11 cellular contexts compared by ENCODE assay signal in genomic region chr19:9857920-9858746, GRCh38. TPM values are rescaled to one million over a fixed set of nuclear protein-coding genes. Genes with fewer than 3 reads are reported as not detected.
DNase-seq lines count a peak whose midpoint lies in the region; ATAC-seq and TF ChIP-seq lines count a peak whose summit lies in the region.
"Had no signal": no experiment of that assay in that cellular context is flagged by ENCODE, and none has a peak within 500 bp of the region (broad histone marks: within the 10 kb centered on the region; RNA-seq: fewer than 3 reads in every experiment).

No MANE protein-coding gene starts in this region.

- H3K27me3 ChIP-seq in CD4-positive, alpha-beta T cell (ENCODE audit: control insufficient read depth, insufficient read depth, low read length) = no peaks in the 10 kb centered on the region
- H3K27me3 ChIP-seq: right lobe of liver had no signal

- peaks cover 86% of the 10 kb centered on the region for H3K4me1 Mint-ChIP-seq in CD4-positive, alpha-beta T cell (ENCODE audit: low read depth)
- peaks cover 16% of the 10 kb centered on the region for H3K4me1 Mint-ChIP-seq in memory B cell

- no peaks in the 10 kb centered on the region for H3K36me3 ChIP-seq in KOPT-K1 (ENCODE audit: insufficient read depth, low read length)
- H3K36me3 ChIP-seq: right lobe of liver had no signal

- ATAC-seq in CD4-positive, alpha-beta T cell (ENCODE audit: poor library complexity) = peak; percentile 75
- ATAC-seq in memory B cell (ENCODE audit: low read depth) (peak; percentile 42), GM18511 (IDR thresholded peaks at IDR 0.05; ENCODE audit: unreplicated experiment) (no peak)

- TF ChIP-seq CTCF in CD4-positive, alpha-beta T cell (IDR thresholded peaks at IDR 0.05) = no peak

- H3K27me3 Mint-ChIP-seq in CD4-positive, alpha-beta T cell = no peaks in the 10 kb centered on the region
- H3K27me3 Mint-ChIP-seq in memory B cell = peaks cover 2% of the 10 kb centered on the region

- H3K9me3 Mint-ChIP-seq in CD4-positive, alpha-beta T cell = no peaks in the 10 kb centered on the region
- H3K9me3 Mint-ChIP-seq in memory B cell = peaks cover 2% of the 10 kb centered on the region

- H3K27ac Mint-ChIP-seq in CD4-positive, alpha-beta T cell = peak overlapping the region; percentile 83
- no peak overlapping the region for H3K27ac Mint-ChIP-seq in memory B cell

- peak overlapping the region; percentile 87 for H3K4me3 Mint-ChIP-seq in CD4-positive, alpha-beta T cell
- H3K4me3 Mint-ChIP-seq in memory B cell = no peak overlapping the region

- peak overlapping the region; percentile 84 for H3K27ac ChIP-seq in CD4-positive, alpha-beta T cell (ENCODE audit: low read depth, low read length)
- H3K27ac ChIP-seq in KOPT-K1 (ENCODE audit: low read depth, low read length, poor library complexity, severe bottlenecking) = peak overlapping the region; percentile 62
- H3K27ac ChIP-seq: right lobe of liver had no signal

- CTCF ChIA-PET in CD4-positive, alpha-beta T cell (lab: Charles Lee) = interaction anchor here (0.7 to 0.9 kb wide), 2 partner anchors 19 to 411 kb away, joined by 3 read pairs; no protein-coding TSS in a partner anchor

- DNase-seq in CD4-positive, alpha-beta T cell = peak in 5 of 10 experiments; percentile 7 to 24 (median 18)
- DNase-seq in activated T-cell treated with anti-CD3 and anti-CD28 coated beads, Interleukin-2, amount 50 U/mL, for 48 hours = peak; percentile 39 to 51
- no peak for DNase-seq in memory B cell (ENCODE audit: low spot score in 2 of 2)
- DNase-seq in NCI-H774 (lab: John Stamatoyannopoulos, UW) = no peak
- no peak for DNase-seq in NCI-H2107 (lab: John Stamatoyannopoulos, UW)
- no peak for DNase-seq in NCI-H1092 treated with DMSO at 0.1 percent for 48 hours (lab: John Stamatoyannopoulos, UW)
- DNase-seq: foreskin melanocyte, MM.1S, right lobe of liver had no signal

- H3K36me3 Mint-ChIP-seq in CD4-positive, alpha-beta T cell (ENCODE audit: low read depth) = peaks cover 39% of the 10 kb centered on the region
- peaks cover 4% of the 10 kb centered on the region for H3K36me3 Mint-ChIP-seq in memory B cell

- intact Hi-C loops in CD4-positive, alpha-beta T cell (cut with DNase I, micrococcal nuclease) = loop anchor here in 1 of 2 experiments (10.0 kb wide), 1 partner anchor 367 kb away; no protein-coding TSS in a partner anchor

- H3K9me3 ChIP-seq in CD4-positive, alpha-beta T cell (ENCODE audit: control insufficient read depth, low read length) = no peaks in the 10 kb centered on the region
- no peaks in the 10 kb centered on the region for H3K9me3 ChIP-seq in KOPT-K1 (ENCODE audit: insufficient read depth, low read length, poor library complexity, severe bottlenecking)
- H3K9me3 ChIP-seq: right lobe of liver had no signal

- POLR2A ChIA-PET in CD4-positive, alpha-beta T cell (lab: Charles Lee) = interaction anchor here (0.6 to 3.3 kb wide), 12 partner anchors 9 to 1517 kb away, joined by 3 to 27 read pairs (median 6); partner anchors contain the start of genes PIN1, SWSAP1, UBL5 and ZNF846

RNA-seq across cellular contexts. Expression of gene PIN1, which starts 23.0 kb away (rescaled TPM):
- 10 to 100 TPM; 33.2 to 35.3 TPM for total RNA-seq in CD4-positive, alpha-beta T cell

RNA-seq across cellular contexts. Expression of gene UBL5, which starts 30.4 kb away (rescaled TPM):
- total RNA-seq in CD4-positive, alpha-beta T cell = 100 to 1,000 TPM; 163 to 165 TPM

RNA-seq across cellular contexts. Expression of gene FBXL12, which starts 39.3 kb away (rescaled TPM):
- 10 to 100 TPM; 33.4 to 38.4 TPM for total RNA-seq in CD4-positive, alpha-beta T cell

Comparison
In these comparisons a context has a peak if more than half of its experiments do, and no peak if none do; other contexts are left out.
1. DNase-seq: peak in activated T-cell treated with anti-CD3 and anti-CD28 coated beads, Interleukin-2, amount 50 U/mL, for 48 hours (2 of 2); none in memory B cell (0 of 2), NCI-H774 (single experiment), NCI-H2107 (single experiment) and NCI-H1092 treated with DMSO at 0.1 percent for 48 hours (single experiment).